Comparison of ENCODE assay signal across 21 cellular contexts in the genomic region with DNA sequence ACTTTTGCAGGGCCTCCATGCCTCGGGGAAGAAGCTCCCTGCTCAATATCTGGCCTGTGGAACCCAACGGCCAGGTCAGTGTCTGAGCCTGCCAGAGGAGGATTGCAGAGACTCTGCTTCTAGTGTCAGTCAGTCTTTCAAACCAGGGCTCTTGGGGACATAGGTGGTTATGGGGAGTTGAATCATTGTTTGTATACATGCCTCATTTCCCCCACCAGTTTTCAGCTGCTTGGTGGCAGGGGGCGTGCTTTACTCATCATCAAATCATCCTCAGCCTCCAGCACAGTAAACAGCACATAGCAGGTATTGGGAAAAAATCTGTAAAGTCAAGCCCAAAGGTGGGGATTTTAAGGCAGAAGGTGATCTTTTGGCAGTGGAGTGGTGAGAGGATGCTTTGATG.
"Had no signal": no experiment of that assay in that cellular context is flagged by ENCODE, and none has a peak within 500 bp of the region (broad histone marks: within the 10 kb centered on the region; RNA-seq: fewer than 3 reads in every experiment).

No MANE protein-coding gene starts in this region.

- H3K9me3 ChIP-seq: adrenal gland had no signal

- H3K9me3 Mint-ChIP-seq: activated CD4-positive, alpha-beta T cell treated with anti-CD3 and anti-CD28 coated beads, Interleukin-2, amount 10 ng/mL, durations not matched to agents 24 days and 14 days; activated naive CD4-positive, alpha-beta T cell treated with anti-CD3 and anti-CD28 coated beads, Interleukin-2, amount 10 ng/mL, durations not matched to agents 7 days and 5 days; activated naive CD8-positive, alpha-beta T cell treated with anti-CD3 and anti-CD28 coated beads, Interleukin-2, amount 10 ng/mL, durations not matched to agents 7 days and 5 days; T-helper 1 cell treated with Interleukin-12 subunit alpha and Interleukin-12 subunit beta and Interleukin-4 antibody, amounts not matched to agents 30 μg/mL and 1 μg/mL, for 36 hours; WTC11 had no signal

- H3K27ac Mint-ChIP-seq: activated CD4-positive, alpha-beta memory T cell treated with anti-CD3 and anti-CD28 coated beads for 36 hours; activated CD4-positive, alpha-beta T cell treated with anti-CD3 and anti-CD28 coated beads, Interleukin-2, amount 10 ng/mL, durations not matched to agents 24 days and 14 days; activated naive CD4-positive, alpha-beta T cell treated with anti-CD3 and anti-CD28 coated beads, Interleukin-2, amount 10 ng/mL, durations not matched to agents 7 days and 5 days; activated naive CD8-positive, alpha-beta T cell treated with anti-CD3 and anti-CD28 coated beads, Interleukin-2, amount 10 ng/mL, durations not matched to agents 7 days and 5 days; T-helper 1 cell treated with Interleukin-12 subunit alpha and Interleukin-12 subunit beta and Interleukin-4 antibody, amounts not matched to agents 30 μg/mL and 1 μg/mL, for 36 hours; WTC11 had no signal

- H2AFZ ChIP-seq: PC-9 had no signal

- H3K4me1 Mint-ChIP-seq: WTC11 had no signal

- H3K27ac ChIP-seq: adrenal gland, PC-9 had no signal

- H3K36me3 ChIP-seq: adrenal gland had no signal

- H3K4me3 Mint-ChIP-seq: activated CD4-positive, alpha-beta memory T cell treated with anti-CD3 and anti-CD28 coated beads for 36 hours; activated CD4-positive, alpha-beta T cell treated with anti-CD3 and anti-CD28 coated beads, Interleukin-2, amount 10 ng/mL, durations not matched to agents 24 days and 14 days; activated naive CD4-positive, alpha-beta T cell treated with anti-CD3 and anti-CD28 coated beads, Interleukin-2, amount 10 ng/mL, durations not matched to agents 7 days and 5 days; activated naive CD8-positive, alpha-beta T cell treated with anti-CD3 and anti-CD28 coated beads, Interleukin-2, amount 10 ng/mL, durations not matched to agents 7 days and 5 days; activated T-cell treated with anti-CD3 and anti-CD28 coated beads, Interleukin-2, amount 50 U/mL, for 4 hours; T-helper 1 cell treated with Interleukin-12 subunit alpha and Interleukin-12 subunit beta and Interleukin-4 antibody, amounts not matched to agents 30 μg/mL and 1 μg/mL, for 36 hours; WTC11 had no signal

- DNase-seq: activated CD4-positive, alpha-beta memory T cell treated with anti-CD3 and anti-CD28 coated beads for 36 hours; activated CD4-positive, alpha-beta T cell treated with anti-CD3 and anti-CD28 coated beads, Interleukin-2, amount 10 ng/mL, durations not matched to agents 24 days and 14 days; activated CD4-positive, CD25-positive, alpha-beta regulatory T cell treated with anti-CD3 and anti-CD28 coated beads, Interleukin-2, amount 50 U/mL, for 72 hours; activated CD8-positive, alpha-beta memory T cell treated with anti-CD3 and anti-CD28 coated beads for 24 hours; activated gamma-delta T cell treated with Interleukin-2 at 50 U/mL for 16 hours; activated naive CD4-positive, alpha-beta T cell treated with anti-CD3 and anti-CD28 coated beads, Interleukin-2, amount 10 ng/mL, durations not matched to agents 7 days and 5 days; activated naive CD8-positive, alpha-beta T cell treated with anti-CD3 and anti-CD28 coated beads, Interleukin-2, amount 10 ng/mL, durations not matched to agents 7 days and 5 days; activated T-cell treated with anti-CD3 and anti-CD28 coated beads, Interleukin-2, amount 50 U/mL, for 4 hours; adrenal gland; anterior cingulate cortex; caudate nucleus; NCI-H1105 treated with DMSO at 0.1 percent for 48 hours; NCI-H1436 treated with DMSO at 0.1 percent for 48 hours; NCI-H187; NCI-H2081 treated with DMSO at 0.1 percent for 48 hours; NCI-H510A treated with DMSO at 0.1 percent for 48 hours; NCI-H69; PC-9; SHP77 treated with DMSO at 0.1 percent for 48 hours had no signal

- H3K4me3 ChIP-seq: adrenal gland, PC-9 had no signal

- H3K36me3 Mint-ChIP-seq: activated CD4-positive, alpha-beta memory T cell treated with anti-CD3 and anti-CD28 coated beads for 36 hours; activated naive CD4-positive, alpha-beta T cell treated with anti-CD3 and anti-CD28 coated beads, Interleukin-2, amount 10 ng/mL, durations not matched to agents 7 days and 5 days; activated naive CD8-positive, alpha-beta T cell treated with anti-CD3 and anti-CD28 coated beads, Interleukin-2, amount 10 ng/mL, durations not matched to agents 7 days and 5 days; WTC11 had no signal

- ATAC-seq: activated T-cell treated with anti-CD3 and anti-CD28 coated beads, Interleukin-2, amount 50 U/mL, for 4 hours; WTC11 had no signal

- H3K27me3 ChIP-seq: adrenal gland had no signal

- H3K4me2 ChIP-seq: PC-9 had no signal
